Comparison of ENCODE assay signal across 1 cellular context in genomic region chr6:28922841-28923317, GRCh38.
TF ChIP-seq lines count a peak whose summit lies in the region.

No MANE protein-coding gene starts in this region.

TF ChIP-seq in GM12878, 131 proteins besides CTCF, POLR2A, EP300 and RAD21 (continued from another document and continues in another):
- no peak for TF ChIP-seq SIN3A (IDR thresholded peaks at IDR 0.05; ENCODE audit: low read depth, low read length)
- no peak for TF ChIP-seq BRCA1 (IDR thresholded peaks at IDR 0.05; ENCODE audit: low read depth, low read length)
- TF ChIP-seq USF1 (IDR thresholded peaks at IDR 0.05; ENCODE audit: borderline replicate concordance, extremely low read length, insufficient read depth, low read depth, low read length), result no peak
- no peak for TF ChIP-seq NRF1 (conservative IDR thresholded peaks at IDR 0.05; ENCODE audit: low read depth, low read length)
- TF ChIP-seq USF2 (IDR thresholded peaks at IDR 0.05; ENCODE audit: borderline replicate concordance, low read depth, low read length), result no peak
- 0 out of 2 replicates have a peak, but pooled peaks have one; percentile 52 for TF ChIP-seq RB1 (IDR thresholded peaks at IDR 0.05; ENCODE audit: borderline replicate concordance)
- TF ChIP-seq CHD2 (IDR thresholded peaks at IDR 0.05; ENCODE audit: borderline replicate concordance, low read depth, low read length), result no peak
- 0 out of 2 replicates have a peak, but pooled peaks have one; percentile 6 for TF ChIP-seq TCF12 (IDR thresholded peaks at IDR 0.05; ENCODE audit: low read depth, low read length)
- TF ChIP-seq NFIC (IDR thresholded peaks at IDR 0.05; ENCODE audit: low read depth, low read length), result no peak
- no peak for TF ChIP-seq ZNF217 (IDR thresholded peaks at IDR 0.05)
- TF ChIP-seq CHD1 (IDR thresholded peaks at IDR 0.05; ENCODE audit: low read depth, low read length), result no peak
- no peak for TF ChIP-seq CBFB (IDR thresholded peaks at IDR 0.05; ENCODE audit: low read depth)
- TF ChIP-seq RFX5 (IDR thresholded peaks at IDR 0.05; ENCODE audit: low read depth, low read length), result no peak
- no peak for TF ChIP-seq MTA2 (IDR thresholded peaks at IDR 0.05; ENCODE audit: low read depth)
- peak; percentile 80 for TF ChIP-seq SMAD5 (IDR thresholded peaks at IDR 0.05; ENCODE audit: low read depth)
- no peak for TF ChIP-seq ZNF592 (IDR thresholded peaks at IDR 0.05)
- TF ChIP-seq TCF7 (IDR thresholded peaks at IDR 0.05; ENCODE audit: borderline replicate concordance), result no peak
- TF ChIP-seq PRDM15 (CRISPR knock-in tag; IDR thresholded peaks at IDR 0.05), result no peak
- TF ChIP-seq JUNB (IDR thresholded peaks at IDR 0.05), result no peak
- TF ChIP-seq ZBTB11 (CRISPR knock-in tag; IDR thresholded peaks at IDR 0.05), result no peak
- no peak for TF ChIP-seq POU2F2 (IDR thresholded peaks at IDR 0.05; ENCODE audit: borderline replicate concordance, low read depth, low read length)
- TF ChIP-seq ASH2L (IDR thresholded peaks at IDR 0.05; ENCODE audit: borderline replicate concordance, low read depth), result no peak
- TF ChIP-seq IKZF2 (IDR thresholded peaks at IDR 0.05), result peak; percentile 32 to 41; a peak in 1 of 4 replicates
- TF ChIP-seq DPF2 (IDR thresholded peaks at IDR 0.05), result no peak
- TF ChIP-seq, protein P1, sequence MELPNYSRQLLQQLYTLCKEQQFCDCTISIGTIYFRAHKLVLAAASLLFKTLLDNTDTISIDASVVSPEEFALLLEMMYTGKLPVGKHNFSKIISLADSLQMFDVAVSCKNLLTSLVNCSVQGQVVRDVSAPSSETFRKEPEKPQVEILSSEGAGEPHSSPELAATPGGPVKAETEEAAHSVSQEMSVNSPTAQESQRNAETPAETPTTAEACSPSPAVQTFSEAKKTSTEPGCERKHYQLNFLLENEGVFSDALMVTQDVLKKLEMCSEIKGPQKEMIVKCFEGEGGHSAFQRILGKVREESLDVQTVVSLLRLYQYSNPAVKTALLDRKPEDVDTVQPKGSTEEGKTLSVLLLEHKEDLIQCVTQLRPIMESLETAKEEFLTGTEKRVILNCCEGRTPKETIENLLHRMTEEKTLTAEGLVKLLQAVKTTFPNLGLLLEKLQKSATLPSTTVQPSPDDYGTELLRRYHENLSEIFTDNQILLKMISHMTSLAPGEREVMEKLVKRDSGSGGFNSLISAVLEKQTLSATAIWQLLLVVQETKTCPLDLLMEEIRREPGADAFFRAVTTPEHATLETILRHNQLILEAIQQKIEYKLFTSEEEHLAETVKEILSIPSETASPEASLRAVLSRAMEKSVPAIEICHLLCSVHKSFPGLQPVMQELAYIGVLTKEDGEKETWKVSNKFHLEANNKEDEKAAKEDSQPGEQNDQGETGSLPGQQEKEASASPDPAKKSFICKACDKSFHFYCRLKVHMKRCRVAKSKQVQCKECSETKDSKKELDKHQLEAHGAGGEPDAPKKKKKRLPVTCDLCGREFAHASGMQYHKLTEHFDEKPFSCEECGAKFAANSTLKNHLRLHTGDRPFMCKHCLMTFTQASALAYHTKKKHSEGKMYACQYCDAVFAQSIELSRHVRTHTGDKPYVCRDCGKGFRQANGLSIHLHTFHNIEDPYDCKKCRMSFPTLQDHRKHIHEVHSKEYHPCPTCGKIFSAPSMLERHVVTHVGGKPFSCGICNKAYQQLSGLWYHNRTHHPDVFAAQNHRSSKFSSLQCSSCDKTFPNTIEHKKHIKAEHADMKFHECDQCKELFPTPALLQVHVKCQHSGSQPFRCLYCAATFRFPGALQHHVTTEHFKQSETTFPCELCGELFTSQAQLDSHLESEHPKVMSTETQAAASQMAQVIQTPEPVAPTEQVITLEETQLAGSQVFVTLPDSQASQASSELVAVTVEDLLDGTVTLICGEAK (IDR thresholded peaks at IDR 0.05; ENCODE audit: borderline replicate concordance), result peak; percentile 58
- peak; percentile 76 for TF ChIP-seq GABPA (IDR thresholded peaks at IDR 0.05; ENCODE audit: low read depth)
- TF ChIP-seq, protein P2, sequence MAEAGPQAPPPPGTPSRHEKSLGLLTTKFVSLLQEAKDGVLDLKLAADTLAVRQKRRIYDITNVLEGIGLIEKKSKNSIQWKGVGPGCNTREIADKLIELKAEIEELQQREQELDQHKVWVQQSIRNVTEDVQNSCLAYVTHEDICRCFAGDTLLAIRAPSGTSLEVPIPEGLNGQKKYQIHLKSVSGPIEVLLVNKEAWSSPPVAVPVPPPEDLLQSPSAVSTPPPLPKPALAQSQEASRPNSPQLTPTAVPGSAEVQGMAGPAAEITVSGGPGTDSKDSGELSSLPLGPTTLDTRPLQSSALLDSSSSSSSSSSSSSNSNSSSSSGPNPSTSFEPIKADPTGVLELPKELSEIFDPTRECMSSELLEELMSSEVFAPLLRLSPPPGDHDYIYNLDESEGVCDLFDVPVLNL (IDR thresholded peaks at IDR 0.05; ENCODE audit: low read depth, low read length), result no peak
- no peak for TF ChIP-seq E2F8 (IDR thresholded peaks at IDR 0.05; ENCODE audit: low read depth, partially characterized antibody)
- TF ChIP-seq POLR2AphosphoS5 (IDR thresholded peaks at IDR 0.05; ENCODE audit: low read length), result peak; percentile 13; the same call in 1 of the 2 replicates
- no peak for TF ChIP-seq NR2C1 (IDR thresholded peaks at IDR 0.05)
- TF ChIP-seq ZNF622 (IDR thresholded peaks at IDR 0.05), result no peak
- peak; percentile 47; the same call in 1 of the 2 replicates for TF ChIP-seq TAF1 (IDR thresholded peaks at IDR 0.05; ENCODE audit: borderline replicate concordance, low read depth, low read length)
- TF ChIP-seq MTA3 (IDR thresholded peaks at IDR 0.05; ENCODE audit: borderline replicate concordance, low read length), result no peak
- TF ChIP-seq SMAD1 (IDR thresholded peaks at IDR 0.05; ENCODE audit: low read depth, partially characterized antibody), result no peak
- TF ChIP-seq IKZF1 (conservative IDR thresholded peaks at IDR 0.05), result no peak
- no peak for TF ChIP-seq SIX5 (IDR thresholded peaks at IDR 0.05; ENCODE audit: low read depth, low read length, severe bottlenecking)
- TF ChIP-seq YBX1 (IDR thresholded peaks at IDR 0.05), result no peak
- no peak for TF ChIP-seq KAT2A (conservative IDR thresholded peaks at IDR 0.05; ENCODE audit: control insufficient read depth, low read depth, low read length)
- no peak for TF ChIP-seq ESRRA (IDR thresholded peaks at IDR 0.05; ENCODE audit: low read length)
- TF ChIP-seq JUND (IDR thresholded peaks at IDR 0.05; ENCODE audit: low read depth, low read length), result no peak
- no peak for TF ChIP-seq KDM1A (IDR thresholded peaks at IDR 0.05; ENCODE audit: borderline replicate concordance)
